Comparison of ENCODE assay signal across 13 cellular contexts in the genomic region with DNA sequence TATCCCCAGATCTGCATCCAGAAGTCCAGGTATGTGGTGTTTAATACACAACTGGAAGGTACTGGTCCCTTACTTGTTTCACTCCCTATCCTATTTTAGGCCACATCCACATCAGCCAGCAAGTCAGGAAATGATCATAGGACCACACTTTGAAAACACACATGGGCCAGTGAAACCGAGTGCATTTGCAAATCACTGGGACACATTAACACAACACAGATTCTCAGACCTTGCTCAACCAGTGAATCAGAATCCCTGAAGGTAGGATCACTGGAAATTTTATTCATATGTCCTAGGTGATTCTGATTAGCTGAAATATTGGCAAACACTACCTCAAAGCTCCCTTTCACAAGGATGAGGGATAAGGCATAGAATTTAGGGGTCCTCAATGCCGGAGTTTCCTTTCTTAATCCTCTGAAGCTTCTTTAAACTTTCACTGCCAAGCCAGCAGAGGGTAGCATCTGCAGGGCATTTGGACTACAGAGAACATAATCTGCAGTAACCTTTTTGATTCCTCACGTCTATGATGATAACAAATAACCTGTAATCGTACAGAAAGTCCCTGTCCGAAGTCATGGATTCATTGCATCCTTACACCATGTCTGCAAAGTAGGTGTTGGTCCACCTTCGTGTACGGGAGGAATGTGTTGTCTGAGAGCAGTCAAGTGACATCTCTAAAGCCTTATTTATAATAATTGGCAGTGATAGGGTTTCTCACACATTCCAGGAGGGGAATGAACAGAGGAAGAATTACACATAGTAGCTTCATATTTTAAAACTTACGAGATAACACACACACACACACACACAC. TPM values are rescaled to one million over a fixed set of nuclear protein-coding genes. Genes with fewer than 3 reads are reported as not detected.
DNase-seq lines count a peak whose midpoint lies in the region; ATAC-seq and TF ChIP-seq lines count a peak whose summit lies in the region.
"Had no signal": no experiment of that assay in that cellular context is flagged by ENCODE, and none has a peak within 500 bp of the region (broad histone marks: within the 10 kb centered on the region; RNA-seq: fewer than 3 reads in every experiment).

No MANE protein-coding gene starts in this region.

- DNase-seq in G401 (ENCODE audit: low spot score) (peak; percentile 36), PC-3 (peak; percentile 85), fibroblast of peridontal ligament (ENCODE audit: extremely low read depth) (peak; percentile 54), neural progenitor cell (ENCODE audit: low spot score) (peak; percentile 16), AML-193 (lab: John Stamatoyannopoulos, UW) (no peak), T-helper 9 cell (no peak), NCI-H146 (lab: John Stamatoyannopoulos, UW) (no peak)
- no peak for DNase-seq in activated T-cell treated with anti-CD3 and anti-CD28 coated beads, Interleukin-2, amount 50 U/mL, for 1 hour
- DNase-seq: activated B cell treated with CpG ODN at 0.5 μM for 24 hours, activated gamma-delta T cell, Kasumi-1, mesendoderm had no signal

- intact Hi-C loops in PC-3 (cut with micrococcal nuclease): loop anchor here (1.0 to 10.0 kb wide), 5 partner anchors 11 to 434 kb away; partner anchors contain the start of gene ABLIM3

- no peak overlapping the region for H3K27ac Mint-ChIP-seq in neural progenitor cell
- H3K27ac Mint-ChIP-seq: activated B cell treated with CpG ODN at 0.5 μM for 24 hours; stimulated activated naive CD8-positive, alpha-beta T cell treated with anti-CD3 and anti-CD28 coated beads, Interleukin-15, Interleukin-2, amounts not matched to agents 100 ng/mL and 50 ng/mL, for 24 hours had no signal

- H3K9me2 ChIP-seq in PC-3 (replicated peaks; ENCODE audit: low read length): no peaks in the 10 kb centered on the region

- CTCF ChIA-PET in PC-3 (lab: Charles Lee): interaction anchor here (0.6 to 1.7 kb wide), 10 partner anchors 11 to 143 kb away, joined by 3 to 18 read pairs (median 4); partner anchors contain the start of gene ABLIM3

- POLR2A ChIA-PET in PC-3 (lab: Charles Lee; ENCODE audit: unreplicated experiment): interaction anchor here (0.6 kb wide), 3 partner anchors 14 to 1427 kb away, joined by 8 to 21 read pairs (median 10); no protein-coding TSS in a partner anchor

- H3K27ac ChIP-seq in PC-3 (ENCODE audit: low read length): peak overlapping the region; percentile 4
- no peak overlapping the region for H3K27ac ChIP-seq in neural progenitor cell

- H3K36me3 ChIP-seq in PC-3 (ENCODE audit: low read depth, low read length) (no peaks in the 10 kb centered on the region), neural progenitor cell (no peaks in the 10 kb centered on the region)

- H2AFZ ChIP-seq in PC-3 (ENCODE audit: low read length) (peak overlapping the region; percentile 53), neural progenitor cell (replicated peaks) (no peak overlapping the region)

- H3K4me1 Mint-ChIP-seq in neural progenitor cell: no peaks in the 10 kb centered on the region
- H3K4me1 Mint-ChIP-seq: activated B cell treated with CpG ODN at 0.5 μM for 24 hours had no signal

- H4K20me1 ChIP-seq in PC-3 (ENCODE audit: low read length): no peaks in the 10 kb centered on the region
- no peaks in the 10 kb centered on the region for H4K20me1 ChIP-seq in neural progenitor cell (ENCODE audit: low read depth)

- TF ChIP-seq CTCF in PC-3 (conservative IDR thresholded peaks at IDR 0.05; ENCODE audit: low read depth, low read length): peak; percentile 99
- peak; percentile 40 for TF ChIP-seq CTCF in neural progenitor cell (IDR thresholded peaks at IDR 0.05)

- peaks cover 2% of the 10 kb centered on the region for H3K27me3 Mint-ChIP-seq in neural progenitor cell (ENCODE audit: insufficient read depth, low read depth)

- H3K9ac ChIP-seq in PC-3 (ENCODE audit: low read length) (no peak overlapping the region), neural progenitor cell (no peak overlapping the region)

- H3K9me3 Mint-ChIP-seq in neural progenitor cell: no peaks in the 10 kb centered on the region
- H3K9me3 Mint-ChIP-seq: activated B cell treated with CpG ODN at 0.5 μM for 24 hours; stimulated activated naive CD8-positive, alpha-beta T cell treated with anti-CD3 and anti-CD28 coated beads, Interleukin-15, Interleukin-2, amounts not matched to agents 100 ng/mL and 50 ng/mL, for 24 hours had no signal

- H3K36me3 Mint-ChIP-seq in neural progenitor cell: no peaks in the 10 kb centered on the region

- H3K4me2 ChIP-seq in PC-3 (ENCODE audit: low read length): peak overlapping the region; percentile 41
- H3K4me2 ChIP-seq in neural progenitor cell: no peak overlapping the region

- H3K27me3 ChIP-seq in PC-3 (ENCODE audit: low read length): no peaks in the 10 kb centered on the region
- peaks cover 14% of the 10 kb centered on the region for H3K27me3 ChIP-seq in neural progenitor cell

- H3K79me2 ChIP-seq in PC-3 (ENCODE audit: low read length) (no peaks in the 10 kb centered on the region), neural progenitor cell (ENCODE audit: low read depth) (no peaks in the 10 kb centered on the region)

- H3K4me3 ChIP-seq in PC-3 (ENCODE audit: low read length): no peak overlapping the region
- no peak overlapping the region for H3K4me3 ChIP-seq in neural progenitor cell

- peaks cover 31% of the 10 kb centered on the region for H3F3A ChIP-seq in PC-3 (ENCODE audit: low read length, unreplicated experiment)
- no peaks in the 10 kb centered on the region for H3F3A ChIP-seq in neural progenitor cell (ENCODE audit: low read depth)

- in situ Hi-C loops in G401 (cut with HindIII; ENCODE audit: low sequenced_read_pairs): no loop called here

- ATAC-seq in PC-3: peak; percentile 8

- no peak overlapping the region for H3K4me3 Mint-ChIP-seq in neural progenitor cell
- H3K4me3 Mint-ChIP-seq: activated B cell treated with CpG ODN at 0.5 μM for 24 hours; stimulated activated naive CD8-positive, alpha-beta T cell treated with anti-CD3 and anti-CD28 coated beads, Interleukin-15, Interleukin-2, amounts not matched to agents 100 ng/mL and 50 ng/mL, for 24 hours had no signal

- no TSS peak for BruUV-seq in PC-3 (replicated peaks; lab: Mats Ljungman, UMichigan)

- H3K9me3 ChIP-seq in PC-3 (ENCODE audit: low read length): no peaks in the 10 kb centered on the region
- no peaks in the 10 kb centered on the region for H3K9me3 ChIP-seq in neural progenitor cell (ENCODE audit: low read depth)

- H3K4me1 ChIP-seq in PC-3 (ENCODE audit: insufficient read depth, low read length) (peaks cover 82% of the 10 kb centered on the region), neural progenitor cell (no peaks in the 10 kb centered on the region)

RNA-seq across cellular contexts. Expression of gene ABLIM3, which starts 11.0 kb away (rescaled TPM):
- 1.1 TPM in 1 of 2 replicates, not detected in the other for total RNA-seq in G401 (2014; rRNA removed; shearing (Covaris generic))
- 43.6 and 48.0 TPM in 2 replicates for total RNA-seq in PC-3 (2014; rRNA removed)
- not detected in 2 replicates for total RNA-seq in neural progenitor cell (ENCODE audit: low replicate concordance)
- total RNA-seq: activated B cell treated with CpG ODN at 0.5 μM for 24 hours had no signal

Comparison
In these comparisons a context has a peak if more than half of its experiments do, and no peak if none do; other contexts are left out.
1. DNase-seq: peak in G401 (single experiment), PC-3 (single experiment), fibroblast of peridontal ligament (single experiment) and neural progenitor cell (single experiment); none in AML-193 (0 of 2), T-helper 9 cell (single experiment), NCI-H146 (single experiment) and activated T-cell treated with anti-CD3 and anti-CD28 coated beads, Interleukin-2, amount 50 U/mL, for 1 hour (single experiment).
2. RNA of gene ABLIM3, which starts 11.0 kb away (total RNA-seq): 43.6 to 48.0 TPM in PC-3; 1.1 TPM in G401 and not detected in neural progenitor cell; every median in the first group is over 10 times any median in the second.